8 cellular contexts compared by ENCODE assay signal in the genomic region with DNA sequence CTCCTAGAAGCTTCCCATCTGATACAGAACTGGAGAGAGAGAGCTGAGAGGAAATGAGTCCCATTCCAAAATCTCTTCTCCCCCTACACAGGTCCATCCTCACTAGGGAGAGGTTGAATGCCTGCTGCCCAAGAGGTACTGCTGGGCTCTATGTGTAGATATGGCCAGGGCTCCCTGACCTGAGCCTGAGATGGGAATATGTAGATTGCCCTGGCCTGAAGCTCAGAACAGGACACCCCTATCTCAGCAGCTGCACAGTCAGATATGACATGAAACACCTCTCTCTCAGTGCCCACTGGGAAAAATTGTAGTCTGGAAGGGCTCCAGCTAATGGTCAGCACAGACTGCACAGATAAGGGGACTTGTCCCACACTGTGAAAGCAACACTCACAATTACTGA. TPM values are rescaled to one million over a fixed set of nuclear protein-coding genes. Genes with fewer than 3 reads are reported as not detected.
DNase-seq lines count a peak whose midpoint lies in the region; ATAC-seq and TF ChIP-seq lines count a peak whose summit lies in the region.
"Had no signal": no experiment of that assay in that cellular context is flagged by ENCODE, and none has a peak within 500 bp of the region (broad histone marks: within the 10 kb centered on the region; RNA-seq: fewer than 3 reads in every experiment).

No MANE protein-coding gene starts in this region.

- CTCF ChIA-PET in HEK293T (lab: Yijun Ruan, JAX), result no interaction called here

- H3K9me3 ChIP-seq in stomach, result no peaks in the 10 kb centered on the region
- H3K9me3 ChIP-seq: HAP-1 had no signal

- DNase-seq in left ventricle myocardium superior (no peak), stomach (no peak), T-helper 1 cell (no peak), HEK293T (ENCODE audit: extremely low spot score) (no peak)
- DNase-seq: NCI-H2081 treated with DMSO at 0.1 percent for 48 hours had no signal

- H3K4me3 ChIP-seq in stomach, result no peak overlapping the region
- H3K4me3 ChIP-seq: HAP-1 had no signal

- H3K36me3 ChIP-seq in stomach, result no peaks in the 10 kb centered on the region
- H3K36me3 ChIP-seq: HAP-1 had no signal

- H3K27ac ChIP-seq in VCaP (peak overlapping the region; percentile 87), stomach (peak overlapping the region; percentile 75 to 91 (median 82))

- ATAC-seq in left ventricle myocardium superior (peak; percentile 62), HG02763 (IDR thresholded peaks at IDR 0.05; ENCODE audit: unreplicated experiment) (no peak)

- TF ChIP-seq EP300 in stomach (IDR thresholded peaks at IDR 0.05), result no peak

- no peaks in the 10 kb centered on the region for H3K27me3 ChIP-seq in stomach

- intact Hi-C loops in left ventricle myocardium superior (cut with micrococcal nuclease) (no loop called here), stomach (cut with DNase I; ENCODE audit: low total_unique reads) (no loop called here)

- no peak for TF ChIP-seq CTCF in VCaP (conservative IDR thresholded peaks at IDR 0.05)
- TF ChIP-seq CTCF in stomach (IDR thresholded peaks at IDR 0.05), result no peak

- POLR2A ChIA-PET in HEK293T (lab: Yijun Ruan, JAX), result interaction anchor here (1.1 kb wide), 1 partner anchor 17 kb away, joined by 6 read pairs; a partner anchor contains a TSS

- peaks cover 22 to 25% (median 23%) of the 10 kb centered on the region in 4 donors for H3K4me1 ChIP-seq in stomach

- TF ChIP-seq POLR2A in stomach (IDR thresholded peaks at IDR 0.05), result no peak

TF ChIP-seq in HEK293T, 16 proteins besides CTCF, POLR2A, EP300 and RAD21:
- TF ChIP-seq HDGF (IDR thresholded peaks at IDR 0.05; ENCODE audit: borderline replicate concordance) (no peak), FOXA1 (IDR thresholded peaks at IDR 0.05) (no peak), SUZ12 (IDR thresholded peaks at IDR 0.05) (no peak), ARNT (IDR thresholded peaks at IDR 0.05) (no peak), SP1 (IDR thresholded peaks at IDR 0.05) (no peak), CTBP1 (IDR thresholded peaks at IDR 0.05; ENCODE audit: borderline replicate concordance) (no peak), ELF4 (IDR thresholded peaks at IDR 0.05) (no peak), L3MBTL2 (conservative IDR thresholded peaks at IDR 0.05) (no peak)

RNA-seq across cellular contexts. Expression of a gene that starts 3.1 kb away (rescaled TPM):
- total RNA-seq in left ventricle myocardium superior, result not detected
- total RNA-seq in stomach, result under 1 TPM in 1 of 5 donors, not detected in 4; 0.92 TPM
- polyA plus RNA-seq in stomach, result not detected

RNA-seq across cellular contexts. Expression of a gene that starts 17.7 kb away (rescaled TPM):
- 48.0 TPM for total RNA-seq in left ventricle myocardium superior
- 10 to 100 TPM in 1 of 5 donors, 1 to 10 TPM in 3, under 1 TPM in 1; 0.29 to 12.1 (median 2.3) TPM for total RNA-seq in stomach
- 1 to 10 TPM; 3.5 to 6.4 (median 5.0) TPM for polyA plus RNA-seq in stomach

RNA-seq across cellular contexts. Expression of a gene that starts 39.7 kb away (rescaled TPM):
- total RNA-seq in left ventricle myocardium superior, result 8.1 TPM
- total RNA-seq in stomach, result 10 to 100 TPM in 3 of 5 donors, 1 to 10 TPM in 1, under 1 TPM in 1; 0.58 to 22.6 (median 11.7) TPM
- 1 to 10 TPM; 5.1 to 8.9 (median 7.0) TPM for polyA plus RNA-seq in stomach

RNA-seq across cellular contexts. Expression of a gene that starts 46.9 kb away (rescaled TPM):
- total RNA-seq in left ventricle myocardium superior, result 8.8 TPM
- 10 to 100 TPM in 1 of 5 donors, 1 to 10 TPM in 4; 1.3 to 11.4 (median 2.6) TPM for total RNA-seq in stomach
- 10 to 100 TPM in 1 of 3 donors, 1 to 10 TPM in 2; 6.3 to 11.3 (median 7.9) TPM for polyA plus RNA-seq in stomach
